In genomic region chr12:28292699-28293098, GRCh38 we compare ENCODE assay signal across 17 cellular contexts.
DNase-seq lines count a peak whose midpoint lies in the region; ATAC-seq, FAIRE-seq and TF ChIP-seq lines count a peak whose summit lies in the region.
"Had no signal": no experiment of that assay in that cellular context is flagged by ENCODE, and none has a peak within 500 bp of the region (broad histone marks: within the 10 kb centered on the region; RNA-seq: fewer than 3 reads in every experiment).

No MANE protein-coding gene starts in this region.

- no peak overlapping the region for H2BK12ac ChIP-seq in H1 (ENCODE audit: low read depth, low read length)

- H4K8ac ChIP-seq in IMR-90 (ENCODE audit: low read depth in 2 of 2, low read length in 2 of 2): no peak overlapping the region
- no peak overlapping the region for H4K8ac ChIP-seq in H1 (ENCODE audit: extremely low read depth, insufficient read depth, low read length)

- no peaks in the 10 kb centered on the region for H3K79me1 ChIP-seq in IMR-90 (ENCODE audit: low read depth in 1 of 2, low read length in 2 of 2)
- H3K79me1 ChIP-seq in H1 (ENCODE audit: low read depth, low read length): no peaks in the 10 kb centered on the region; the same call in 1 of the 2 replicates

- TF ChIP-seq RAD21 in A549 (conservative IDR thresholded peaks at IDR 0.05 in 1 of 2, IDR thresholded peaks at IDR 0.05 in 1 of 2): no peak
- no peak for TF ChIP-seq RAD21 in IMR-90 (IDR thresholded peaks at IDR 0.05; ENCODE audit: low read length)
- TF ChIP-seq RAD21 in H1 (IDR thresholded peaks at IDR 0.05 in 1 of 2, conservative IDR thresholded peaks at IDR 0.05 in 1 of 2; ENCODE audit: low read depth in 2 of 2, low read length in 2 of 2): no peak

- H2BK15ac ChIP-seq in IMR-90 (ENCODE audit: low read depth, low read length): no peak overlapping the region
- H2BK15ac ChIP-seq in H1 (ENCODE audit: low read length): no peak overlapping the region

- H2BK120ac ChIP-seq in IMR-90 (ENCODE audit: low read depth, low read length) (no peak overlapping the region), H1 (replicated peaks; ENCODE audit: low read depth, low read length) (no peak overlapping the region)

- H2BK5ac ChIP-seq in IMR-90 (ENCODE audit: low read depth, low read length, poor library complexity, severe bottlenecking) (no peak overlapping the region), H1 (ENCODE audit: low read depth, low read length) (no peak overlapping the region)

- H2AK9ac ChIP-seq in IMR-90 (replicated peaks; ENCODE audit: low read depth, low read length, poor library complexity): no peak overlapping the region

- in situ Hi-C loops in IMR-90 (cut with MboI; ENCODE audit: low sequenced_read_pairs): no loop called here

- POLR2A ChIA-PET in A549 (lab: Yijun Ruan, JAX) (no interaction called here), IMR-90 (lab: Charles Lee; ENCODE audit: unreplicated experiment) (no interaction called here), H1 (lab: Charles Lee; ENCODE audit: partially characterized antibody) (no interaction called here)

- H2AFZ ChIP-seq in IMR-90 (replicated peaks; ENCODE audit: low read length, poor library complexity) (no peak overlapping the region), H1 (ENCODE audit: low read length) (no peak overlapping the region), osteoblast (ENCODE audit: low read length) (no peak overlapping the region)
- H2AFZ ChIP-seq: GM23248 had no signal

- intact Hi-C loops in IMR-90 (cut with micrococcal nuclease): no loop called here

- no peak overlapping the region for H3K56ac ChIP-seq in IMR-90 (ENCODE audit: extremely low read depth, insufficient read depth, low read length)
- H3K56ac ChIP-seq in H1 (replicated peaks; ENCODE audit: insufficient read length, low read depth, low read length): no peak overlapping the region

- H4K5ac ChIP-seq in IMR-90 (ENCODE audit: low read depth, low read length): no peak overlapping the region
- H4K5ac ChIP-seq in H1 (ENCODE audit: insufficient read length, low read depth, low read length): no peak overlapping the region

- H3K4me1 ChIP-seq in A549 (no peaks in the 10 kb centered on the region), IMR-90 (ENCODE audit: control insufficient read depth, insufficient read depth, low read length) (no peaks in the 10 kb centered on the region), H1 (replicated peaks in 1 of 4; ENCODE audit: control insufficient read depth in 3 of 4, insufficient read depth in 4 of 4, low read length in 3 of 4) (peaks cover 0 to 6% (median 2%) of the 10 kb centered on the region in 4 experiments; a peak in 1 of 7 replicates), osteoblast (ENCODE audit: insufficient read depth, low read length) (no peaks in the 10 kb centered on the region), SJCRH30 (no peaks in the 10 kb centered on the region)
- H3K4me1 ChIP-seq: Caco-2 had no signal

- ATAC-seq in A549 (no peak), IMR-90 (ENCODE audit: low read depth) (no peak)
- ATAC-seq: CD8-positive, alpha-beta T cell; HCT116 had no signal

- H3K4ac ChIP-seq in IMR-90 (ENCODE audit: low read depth, low read length): no peak overlapping the region
- H3K4ac ChIP-seq in H1 (replicated peaks; ENCODE audit: insufficient read length, low read depth, low read length): no peak overlapping the region

- H2BK20ac ChIP-seq in IMR-90 (ENCODE audit: low read depth, low read length) (no peak overlapping the region), H1 (ENCODE audit: low read length) (no peak overlapping the region)

- dilution Hi-C loops in IMR-90 (cut with HindIII; ENCODE audit: low sequenced_read_pairs, unreplicated experiment): no loop called here

- no peaks in the 10 kb centered on the region for H4K20me1 ChIP-seq in IMR-90 (ENCODE audit: insufficient read depth, low read length)
- H4K20me1 ChIP-seq in H1 (replicated peaks in 1 of 2; ENCODE audit: control insufficient read depth in 1 of 2, insufficient read depth in 2 of 2, low read length in 2 of 2): no peaks in the 10 kb centered on the region
- no peaks in the 10 kb centered on the region for H4K20me1 ChIP-seq in osteoblast (ENCODE audit: insufficient read depth, low read length)
- H4K20me1 ChIP-seq: BLaER1 had no signal

- no peak overlapping the region for H3K27ac ChIP-seq in A549
- H3K27ac ChIP-seq in IMR-90 (ENCODE audit: insufficient read depth, low read length): no peak overlapping the region
- no peak overlapping the region for H3K27ac ChIP-seq in H1 (ENCODE audit: low read depth, low read length)
- no peak overlapping the region for H3K27ac ChIP-seq in osteoblast (ENCODE audit: low read depth, low read length)
- no peak overlapping the region for H3K27ac ChIP-seq in SJCRH30
- H3K27ac ChIP-seq: BLaER1, C4-2B, GM23248 had no signal

- TF ChIP-seq CTCF in A549 (IDR thresholded peaks at IDR 0.05): no peak
- TF ChIP-seq CTCF in IMR-90 (conservative IDR thresholded peaks at IDR 0.05; ENCODE audit: low read depth, low read length): no peak
- TF ChIP-seq CTCF in H1 (IDR thresholded peaks at IDR 0.05; ENCODE audit: control extremely low read depth in 1 of 3, insufficient read depth in 1 of 3, low read depth in 1 of 3, low read length in 3 of 3): no peak
- TF ChIP-seq CTCF in osteoblast (IDR thresholded peaks at IDR 0.05; ENCODE audit: extremely low read depth, low read depth, low read length): no peak

- no peaks in the 10 kb centered on the region; the same call in 1 of the 2 replicates for H3K36me3 ChIP-seq in IMR-90 (ENCODE audit: control insufficient read depth, insufficient read depth, low read length)
- H3K36me3 ChIP-seq in H1 (ENCODE audit: control insufficient read depth in 2 of 4, insufficient read depth in 4 of 4, low read length in 3 of 4): no peaks in the 10 kb centered on the region
- H3K36me3 ChIP-seq in osteoblast (ENCODE audit: insufficient read depth, low read length): no peaks in the 10 kb centered on the region
- H3K36me3 ChIP-seq in SJCRH30: peaks cover 5% of the 10 kb centered on the region; the same call in 1 of the 2 replicates

- H3K79me2 ChIP-seq in H1 (ENCODE audit: control insufficient read depth in 1 of 2, insufficient read depth in 2 of 2, low read length in 2 of 2): peaks cover 0 to 16% of the 10 kb centered on the region in 2 experiments; a peak in 3 of 4 replicates
- no peaks in the 10 kb centered on the region for H3K79me2 ChIP-seq in osteoblast (ENCODE audit: insufficient read depth, low read length)

- DNase-seq in A549 (ENCODE audit: low read depth in 1 of 2, low spot score in 1 of 2): no peak
- no peak for DNase-seq in IMR-90
- no peak for DNase-seq in H1 (ENCODE audit: low read depth in 1 of 2, low spot score in 2 of 2)
- peak; percentile 0 for DNase-seq in osteoblast (ENCODE audit: insufficient read length, low spot score, missing footprints)
- no peak for DNase-seq in NCI-H187 treated with DMSO at 0.1 percent for 48 hours (lab: John Stamatoyannopoulos, UW)
- no peak for DNase-seq in SJCRH30
- DNase-seq: Caco-2; CD4-positive, CD25-positive, alpha-beta regulatory T cell; CD8-positive, alpha-beta T cell; DMS153; DND-41; GM23248; H9 had no signal

- H3K23me2 ChIP-seq in H1 (ENCODE audit: low read depth, low read length): no peaks in the 10 kb centered on the region

- H3K9ac ChIP-seq in IMR-90 (ENCODE audit: low read depth, low read length): no peak overlapping the region
- H3K9ac ChIP-seq in H1 (replicated peaks in 1 of 4; ENCODE audit: extremely low read depth in 1 of 4, low read depth in 3 of 4, low read length in 3 of 4): no peak overlapping the region
- H3K9ac ChIP-seq: BLaER1, GM23248 had no signal

- no peak for TF ChIP-seq EP300 in A549 (IDR thresholded peaks at IDR 0.05)
- TF ChIP-seq EP300 in H1 (IDR thresholded peaks at IDR 0.05; ENCODE audit: borderline replicate concordance in 1 of 2, low read depth in 2 of 2, low read length in 2 of 2): no peak

- H3K9me3 ChIP-seq in A549: peaks cover 5% of the 10 kb centered on the region; the same call in 1 of the 3 replicates
- peaks cover 6% of the 10 kb centered on the region; the same call in 1 of the 2 replicates for H3K9me3 ChIP-seq in IMR-90 (ENCODE audit: control insufficient read depth, insufficient read depth, low read length)
- peaks cover 7 to 13% of the 10 kb centered on the region in 2 experiments for H3K9me3 ChIP-seq in H1 (ENCODE audit: insufficient read depth in 2 of 2, low read depth in 1 of 2, low read length in 1 of 2)
- peaks cover 3% of the 10 kb centered on the region for H3K9me3 ChIP-seq in osteoblast (ENCODE audit: low read depth, low read length)
- peaks cover 13% of the 10 kb centered on the region for H3K9me3 ChIP-seq in SJCRH30 (replicated peaks)
- H3K9me3 ChIP-seq: Caco-2 had no signal

- FAIRE-seq in A549 (lab: Jason Lieb, UNC) (no peak), H1 (lab: Jason Lieb, UNC) (no peak)
- FAIRE-seq: GM12892 had no signal

- H3K18ac ChIP-seq in IMR-90 (ENCODE audit: low read depth, low read length) (no peak overlapping the region), H1 (ENCODE audit: extremely low read depth, low read length) (no peak overlapping the region)

- H2AK5ac ChIP-seq in IMR-90 (ENCODE audit: low read depth, low read length) (no peak overlapping the region), H1 (ENCODE audit: low read depth, low read length) (no peak overlapping the region)

- TF ChIP-seq POLR2A in A549 (IDR thresholded peaks at IDR 0.05; ENCODE audit: low read length) (no peak), IMR-90 (IDR thresholded peaks at IDR 0.05; ENCODE audit: low read depth, low read length) (no peak), H1 (IDR thresholded peaks at IDR 0.05; ENCODE audit: control extremely low read depth in 1 of 2, low read depth in 2 of 2, low read length in 2 of 2) (no peak)

- BruUV-seq in IMR-90 (replicated peaks; lab: Mats Ljungman, UMichigan): no TSS peak

- CTCF ChIA-PET in A549 (lab: Yijun Ruan, JAX) (no interaction called here), IMR-90 (lab: Yijun Ruan, JAX) (no interaction called here), H1 (lab: Charles Lee; ENCODE audit: partially characterized antibody) (no interaction called here)

- H3K23ac ChIP-seq in IMR-90 (ENCODE audit: low read depth, low read length): no peak overlapping the region
- H3K23ac ChIP-seq in H1 (ENCODE audit: insufficient read length): no peak overlapping the region

- H3K9me1 ChIP-seq in IMR-90 (ENCODE audit: insufficient read depth, low read length): no peaks in the 10 kb centered on the region

- H3K14ac ChIP-seq in IMR-90 (replicated peaks; ENCODE audit: low read depth, low read length): no peak overlapping the region
- no peak overlapping the region for H3K14ac ChIP-seq in H1 (ENCODE audit: insufficient read length)

- no peak overlapping the region for H3K4me3 ChIP-seq in A549
- no peak overlapping the region for H3K4me3 ChIP-seq in IMR-90 (ENCODE audit: insufficient read depth, low read depth, low read length)
- H3K4me3 ChIP-seq in H1 (ENCODE audit: extremely low read depth in 1 of 4, insufficient read depth in 2 of 4, low read depth in 3 of 4, low read length in 4 of 4): no peak overlapping the region
- no peak overlapping the region for H3K4me3 ChIP-seq in osteoblast (ENCODE audit: insufficient read depth, low read length)
- no peak overlapping the region for H3K4me3 ChIP-seq in SJCRH30
- H3K4me3 ChIP-seq: BLaER1, GM23248 had no signal

- no peaks in the 10 kb centered on the region for H3K27me3 ChIP-seq in IMR-90 (ENCODE audit: control insufficient read depth, insufficient read depth, low read length)
- no peaks in the 10 kb centered on the region for H3K27me3 ChIP-seq in H1 (replicated peaks in 1 of 4; ENCODE audit: control insufficient read depth in 3 of 4, extremely low read depth in 1 of 4, insufficient read depth in 3 of 4, low read length in 3 of 4)
- no peaks in the 10 kb centered on the region for H3K27me3 ChIP-seq in osteoblast (ENCODE audit: insufficient read depth, low read length)
- H3K27me3 ChIP-seq in SJCRH30: no peaks in the 10 kb centered on the region
- H3K27me3 ChIP-seq: BLaER1 had no signal

- WGBS in A549 (ENCODE audit: missing lambda C conversion rate): 75% methylated on average over 2 of the region's 2 CpGs
- WGBS in IMR-90 (ENCODE audit: extremely low coverage in 2 of 2, insufficient read length in 1 of 2), 2 experiments: no CpG with 5 or more reads among the region's 2 CpGs
- 83% methylated on average over 2 of the region's 2 CpGs; no CpG with 5 or more reads in 1 of the 2 experiments for WGBS in H1 (ENCODE audit: extremely low coverage in 1 of 2, insufficient coverage in 1 of 2, insufficient read length in 1 of 2, insufficient replicate concordance in 2 of 2, low coverage in 1 of 2, low lambda C conversion rate in 2 of 2, missing lambda C conversion rate in 1 of 2), 2 experiments

- H3K4me2 ChIP-seq in A549 (no peak overlapping the region), IMR-90 (ENCODE audit: low read depth, low read length) (no peak overlapping the region), H1 (ENCODE audit: insufficient read depth in 1 of 2, low read depth in 2 of 2, low read length in 2 of 2) (no peak overlapping the region), osteoblast (ENCODE audit: insufficient read depth, low read length) (no peak overlapping the region)
- H3K4me2 ChIP-seq: BLaER1 had no signal

- H4K91ac ChIP-seq in IMR-90 (ENCODE audit: insufficient read depth, low read depth, low read length) (no peak overlapping the region), H1 (replicated peaks; ENCODE audit: insufficient read length, low read length) (no peak overlapping the region)

Comparison
In these comparisons a context has a peak if more than half of its experiments do, and no peak if none do; other contexts are left out.
1. Of the 18 proteins assayed by ChIP-seq in both H1 and A549: peak only in H1: none; only in A549: none; in both: MAFK; in neither: 17.